13 cellular contexts compared by ENCODE assay signal in the genomic region with DNA sequence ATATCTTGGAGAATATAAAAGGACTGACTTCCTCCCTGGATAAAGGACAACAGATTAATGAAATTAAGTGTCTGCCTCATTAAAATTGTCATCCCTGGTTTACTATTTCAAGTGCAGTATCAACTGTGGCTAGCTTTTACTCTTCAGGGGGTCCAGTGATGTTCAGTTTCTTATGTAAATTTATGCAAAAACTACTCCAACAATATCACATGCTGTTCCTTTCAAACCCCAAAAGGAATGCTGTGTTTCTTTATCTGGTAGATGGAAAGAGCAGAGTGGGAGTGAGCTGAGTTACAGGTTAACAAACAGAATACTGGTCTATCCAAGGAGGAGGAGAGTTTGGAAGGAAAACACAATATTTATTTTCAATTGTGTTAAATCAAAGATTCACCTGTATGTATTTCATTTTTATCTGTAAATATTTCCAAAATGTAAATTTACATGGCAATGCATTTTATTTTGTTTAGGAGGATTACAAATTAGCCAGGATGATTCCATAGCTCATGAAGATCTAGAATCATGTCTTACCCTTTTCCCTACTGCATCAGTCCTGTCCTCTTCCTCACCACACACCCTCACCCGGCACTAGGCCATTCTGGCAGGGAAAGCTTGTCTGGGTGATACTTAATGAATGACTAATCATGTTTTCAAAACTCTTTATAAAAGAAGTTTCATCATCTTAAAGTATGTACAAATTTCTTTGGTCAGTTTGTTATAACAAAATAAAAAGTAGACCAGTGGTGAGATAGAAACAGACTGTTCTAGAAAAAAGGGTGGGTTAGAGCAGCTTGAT.
A peak's percentile ranks its signal among the peaks of the same experiment; 100 is the strongest.
DNase-seq lines count a peak whose midpoint lies in the region; ATAC-seq, FAIRE-seq and TF ChIP-seq lines count a peak whose summit lies in the region.
"Had no signal": no experiment of that assay in that cellular context is flagged by ENCODE, and none has a peak within 500 bp of the region (broad histone marks: within the 10 kb centered on the region; RNA-seq: fewer than 3 reads in every experiment).

No MANE protein-coding gene starts in this region.

- intact Hi-C loops in Right ventricle myocardium superior (cut with DNase I): no loop called here
- intact Hi-C loops in cardiac septum (cut with DNase I): no loop called here
- intact Hi-C loops in GM12878 (cut with micrococcal nuclease; ENCODE audit: unreplicated experiment): no loop called here

- H3K9me3 ChIP-seq in GM12878 (replicated peaks; ENCODE audit: control insufficient read depth, insufficient read depth, low read length) (no peaks in the 10 kb centered on the region), iPS DF 6.9 (ENCODE audit: control insufficient read depth, insufficient read depth, low read length) (no peaks in the 10 kb centered on the region)
- H3K9me3 ChIP-seq: neutrophil had no signal

- no peak overlapping the region for H3K9ac ChIP-seq in GM12878 (ENCODE audit: control insufficient read depth, insufficient read depth, low read length)

- H3K4me3 ChIP-seq in GM12878: no peak overlapping the region
- no peak overlapping the region for H3K4me3 ChIP-seq in iPS DF 6.9 (ENCODE audit: low read length)

- peak; percentile 48 for DNase-seq in Right ventricle myocardium superior
- no peak for DNase-seq in cardiac septum (ENCODE audit: low spot score)
- DNase-seq in GM12878 (ENCODE audit: low read depth, low spot score): no peak
- peak; percentile 63 for DNase-seq in iPS DF 6.9 (ENCODE audit: low read depth, low spot score)
- DNase-seq in NCI-H2171 treated with DMSO at 0.1 percent for 48 hours (lab: John Stamatoyannopoulos, UW): no peak
- DNase-seq: kidney; RPMI8226; stimulated activated CD4-positive, alpha-beta T cell treated with anti-CD3 and anti-CD28 coated beads, Interleukin-4, amount 100 ng/mL, for 4 hours had no signal

- RAD21 ChIA-PET in GM12878 (lab: Charles Lee; ENCODE audit: unreplicated experiment): no interaction called here

- no peak for TF ChIP-seq EP300 in GM12878 (IDR thresholded peaks at IDR 0.05; ENCODE audit: borderline replicate concordance in 1 of 2, control insufficient read depth in 1 of 2, low read depth in 2 of 2, low read length in 2 of 2)

- no peak for TF ChIP-seq RAD21 in GM12878 (IDR thresholded peaks at IDR 0.05; ENCODE audit: insufficient read depth, low read depth, low read length)

- H3K27ac ChIP-seq in GM12878 (ENCODE audit: control insufficient read depth, insufficient read depth): no peak overlapping the region
- H3K27ac ChIP-seq in iPS DF 6.9 (ENCODE audit: low read length): no peak overlapping the region
- H3K27ac ChIP-seq: neutrophil had no signal

- H3K27ac Mint-ChIP-seq in activated T-helper 17 cell treated with anti-CD3 and anti-CD28 coated beads, Interleukin-2, amount 50 U/mL, for 72 hours: no peak overlapping the region
- H3K27ac Mint-ChIP-seq: B cell had no signal

- H2AFZ ChIP-seq in GM12878 (ENCODE audit: control insufficient read depth, low read depth, low read length): no peak overlapping the region

- no peaks in the 10 kb centered on the region for H3K79me2 ChIP-seq in GM12878 (ENCODE audit: control insufficient read depth, insufficient read depth, low read length)

- peaks cover 1% of the 10 kb centered on the region for H3K9me3 Mint-ChIP-seq in activated T-helper 17 cell treated with anti-CD3 and anti-CD28 coated beads, Interleukin-2, amount 50 U/mL, for 72 hours

- no peaks in the 10 kb centered on the region for H3K4me1 ChIP-seq in GM12878 (ENCODE audit: control insufficient read depth, insufficient read depth, low read length)
- H3K4me1 ChIP-seq in iPS DF 6.9 (ENCODE audit: control insufficient read depth, insufficient read depth, low read length): no peaks in the 10 kb centered on the region

- H3K27me3 ChIP-seq in GM12878 (replicated peaks in 1 of 2; ENCODE audit: control insufficient read depth in 2 of 2, insufficient read depth in 2 of 2, low read length in 1 of 2) (no peaks in the 10 kb centered on the region), iPS DF 6.9 (ENCODE audit: control insufficient read depth, insufficient read depth, low read length) (no peaks in the 10 kb centered on the region)
- H3K27me3 ChIP-seq: neutrophil had no signal

- no peak overlapping the region for H3K4me2 ChIP-seq in GM12878 (ENCODE audit: control insufficient read depth, insufficient read depth)

- no peaks in the 10 kb centered on the region for H3K36me3 Mint-ChIP-seq in activated T-helper 17 cell treated with anti-CD3 and anti-CD28 coated beads, Interleukin-2, amount 50 U/mL, for 72 hours (ENCODE audit: low read depth)

- CTCF ChIA-PET in GM12878 (lab: Yijun Ruan, JAX): no interaction called here

- POLR2A ChIA-PET in GM12878 (lab: Charles Lee): no interaction called here

- no peak overlapping the region for H3K4me3 Mint-ChIP-seq in activated T-helper 17 cell treated with anti-CD3 and anti-CD28 coated beads, Interleukin-2, amount 50 U/mL, for 72 hours
- H3K4me3 Mint-ChIP-seq: B cell had no signal

- in situ Hi-C loops in GM12878 (cut with MboI): no loop called here

- H3K4me1 Mint-ChIP-seq in activated T-helper 17 cell treated with anti-CD3 and anti-CD28 coated beads, Interleukin-2, amount 50 U/mL, for 72 hours: no peaks in the 10 kb centered on the region
- H3K4me1 Mint-ChIP-seq: B cell had no signal

- H3K36me3 ChIP-seq in GM12878 (ENCODE audit: control insufficient read depth in 2 of 2, insufficient read depth in 2 of 2, low read length in 1 of 2) (no peaks in the 10 kb centered on the region), iPS DF 6.9 (ENCODE audit: control insufficient read depth, insufficient read depth, low read length) (no peaks in the 10 kb centered on the region)
- H3K36me3 ChIP-seq: neutrophil had no signal

- BruUV-seq in GM12878 (replicated peaks; lab: Mats Ljungman, UMichigan): no TSS peak

- SMC1A ChIA-PET in GM12878 (lab: Charles Lee; ENCODE audit: uncharacterized antibody, unreplicated experiment): interaction anchor here (0.6 to 1.7 kb wide), 3 partner anchors 10 to 14 kb away, joined by 3 to 6 read pairs (median 3); no protein-coding TSS in a partner anchor

- no peaks in the 10 kb centered on the region for H3K27me3 Mint-ChIP-seq in activated T-helper 17 cell treated with anti-CD3 and anti-CD28 coated beads, Interleukin-2, amount 50 U/mL, for 72 hours
- H3K27me3 Mint-ChIP-seq: B cell had no signal

- no peak for TF ChIP-seq POLR2A in GM12878 (IDR thresholded peaks at IDR 0.05; ENCODE audit: low read depth, low read length)

- FAIRE-seq in GM12878 (lab: Jason Lieb, UNC): no peak
- FAIRE-seq: kidney had no signal

- ATAC-seq in Right ventricle myocardium superior (ENCODE audit: poor library complexity) (no peak), GM12878 (peak; percentile 33; the same call in 2 of the 3 replicates), HG02870 (IDR thresholded peaks at IDR 0.05; ENCODE audit: unreplicated experiment) (no peak), HG03565 (IDR thresholded peaks at IDR 0.05; ENCODE audit: unreplicated experiment) (no peak)
- no peak for ATAC-seq in activated T-helper 17 cell treated with anti-CD3 and anti-CD28 coated beads, Interleukin-2, amount 50 U/mL, for 72 hours (replicated peaks)

- TF ChIP-seq CTCF in GM12878 (IDR thresholded peaks at IDR 0.05 in 2 of 3, conservative IDR thresholded peaks at IDR 0.05 in 1 of 3; ENCODE audit: control insufficient read depth in 2 of 3, extremely low read depth in 1 of 3, insufficient read depth in 1 of 3, low read depth in 3 of 3, low read length in 3 of 3): no peak

- no peaks in the 10 kb centered on the region for H4K20me1 ChIP-seq in GM12878 (ENCODE audit: control insufficient read depth, insufficient read depth)

- WGBS in GM12878 (ENCODE audit: insufficient coverage, insufficient replicate concordance, low lambda C conversion rate, missing lambda C conversion rate): 0% methylated on average over 1 of the region's 1 CpG
- WGBS in iPS DF 6.9 (ENCODE audit: insufficient coverage, insufficient read length): no CpG with 5 or more reads among the region's 1 CpG

TF ChIP-seq in GM12878, 131 proteins besides CTCF, POLR2A, EP300 and RAD21 (continues in another document):
- TF ChIP-seq POU2F2 (IDR thresholded peaks at IDR 0.05; ENCODE audit: borderline replicate concordance, low read depth, low read length) (no peak), ZZZ3 (IDR thresholded peaks at IDR 0.05; ENCODE audit: control insufficient read depth, insufficient read length, low read depth) (no peak), SP1 (IDR thresholded peaks at IDR 0.05; ENCODE audit: low read depth, low read length) (no peak), RAD51 (IDR thresholded peaks at IDR 0.05) (no peak), FOS (IDR thresholded peaks at IDR 0.05; ENCODE audit: borderline replicate concordance, extremely low read depth, insufficient read length) (no peak), STAT1 (conservative IDR thresholded peaks at IDR 0.05) (no peak), RFX5 (IDR thresholded peaks at IDR 0.05; ENCODE audit: low read depth, low read length) (no peak), BACH1 (IDR thresholded peaks at IDR 0.05; ENCODE audit: borderline replicate concordance) (no peak), NR2C1 (IDR thresholded peaks at IDR 0.05) (no peak)
- TF ChIP-seq, protein P1, sequence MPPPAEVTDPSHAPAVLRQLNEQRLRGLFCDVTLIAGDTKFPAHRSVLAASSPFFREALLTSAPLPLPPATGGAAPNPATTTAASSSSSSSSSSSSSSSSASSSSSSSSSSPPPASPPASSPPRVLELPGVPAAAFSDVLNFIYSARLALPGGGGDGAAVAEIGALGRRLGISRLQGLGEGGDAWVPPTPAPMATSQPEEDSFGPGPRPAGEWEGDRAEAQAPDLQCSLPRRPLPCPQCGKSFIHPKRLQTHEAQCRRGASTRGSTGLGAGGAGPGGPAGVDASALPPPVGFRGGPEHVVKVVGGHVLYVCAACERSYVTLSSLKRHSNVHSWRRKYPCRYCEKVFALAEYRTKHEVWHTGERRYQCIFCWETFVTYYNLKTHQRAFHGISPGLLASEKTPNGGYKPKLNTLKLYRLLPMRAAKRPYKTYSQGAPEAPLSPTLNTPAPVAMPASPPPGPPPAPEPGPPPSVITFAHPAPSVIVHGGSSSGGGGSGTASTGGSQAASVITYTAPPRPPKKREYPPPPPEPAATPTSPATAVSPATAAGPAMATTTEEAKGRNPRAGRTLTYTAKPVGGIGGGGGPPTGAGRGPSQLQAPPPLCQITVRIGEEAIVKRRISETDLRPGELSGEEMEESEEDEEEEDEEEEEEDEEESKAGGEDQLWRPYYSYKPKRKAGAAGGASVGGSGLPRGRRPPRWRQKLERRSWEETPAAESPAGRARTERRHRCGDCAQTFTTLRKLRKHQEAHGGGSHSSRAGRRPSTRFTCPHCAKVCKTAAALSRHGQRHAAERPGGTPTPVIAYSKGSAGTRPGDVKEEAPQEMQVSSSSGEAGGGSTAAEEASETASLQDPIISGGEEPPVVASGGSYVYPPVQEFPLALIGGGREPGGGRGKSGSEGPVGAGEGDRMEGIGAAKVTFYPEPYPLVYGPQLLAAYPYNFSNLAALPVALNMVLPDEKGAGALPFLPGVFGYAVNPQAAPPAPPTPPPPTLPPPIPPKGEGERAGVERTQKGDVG (CRISPR knock-in tag; IDR thresholded peaks at IDR 0.05): no peak

Comparison
In these comparisons a context has a peak if more than half of its experiments do, and no peak if none do; other contexts are left out.
1. DNase-seq: peak in Right ventricle myocardium superior (single experiment) and iPS DF 6.9 (single experiment); none in cardiac septum (single experiment), GM12878 (single experiment) and NCI-H2171 treated with DMSO at 0.1 percent for 48 hours (single experiment).